In the genomic region with DNA sequence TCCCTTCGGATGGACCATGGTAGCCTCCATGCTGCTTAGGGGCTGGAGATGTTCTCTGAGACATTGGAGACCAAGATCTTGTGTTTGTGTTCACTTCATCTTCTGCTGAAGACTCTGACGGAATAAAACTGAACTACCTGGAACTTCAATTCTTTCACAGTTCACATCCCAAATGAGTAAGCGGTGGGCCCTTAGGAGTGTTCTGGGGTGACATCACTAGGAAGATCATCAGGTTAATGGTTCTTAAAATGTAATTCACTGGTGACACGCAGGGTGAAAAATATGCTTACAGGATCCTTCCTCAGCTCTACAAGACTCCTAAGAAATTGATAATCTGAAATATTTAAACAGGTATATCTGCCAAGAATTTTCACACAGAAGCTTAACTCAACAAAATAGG, we compare ENCODE assay signal across 23 cellular contexts.
DNase-seq lines count a peak whose midpoint lies in the region; ATAC-seq, FAIRE-seq and TF ChIP-seq lines count a peak whose summit lies in the region.
"Had no signal": no experiment of that assay in that cellular context is flagged by ENCODE, and none has a peak within 500 bp of the region (broad histone marks: within the 10 kb centered on the region; RNA-seq: fewer than 3 reads in every experiment).

No MANE protein-coding gene starts in this region.

- no peak overlapping the region for H4K8ac ChIP-seq in IMR-90 (ENCODE audit: low read depth in 2 of 2, low read length in 2 of 2)

- no peak overlapping the region for H2AK9ac ChIP-seq in IMR-90 (replicated peaks; ENCODE audit: low read depth, low read length, poor library complexity)

- no peak for ATAC-seq in IMR-90 (ENCODE audit: low read depth)
- ATAC-seq: CD8-positive, alpha-beta T cell had no signal

- no peak for TF ChIP-seq CTCF in IMR-90 (conservative IDR thresholded peaks at IDR 0.05; ENCODE audit: low read depth, low read length)

- no peak overlapping the region for H3K23ac ChIP-seq in IMR-90 (ENCODE audit: low read depth, low read length)

- H3K14ac ChIP-seq in IMR-90 (replicated peaks; ENCODE audit: low read depth, low read length) = no peak overlapping the region

- in situ Hi-C loops in IMR-90 (cut with MboI; ENCODE audit: low sequenced_read_pairs) = no loop called here

- POLR2A ChIA-PET in IMR-90 (lab: Charles Lee; ENCODE audit: unreplicated experiment) = no interaction called here

- no peak overlapping the region for H3K4me2 ChIP-seq in IMR-90 (ENCODE audit: low read depth, low read length)
- H3K4me2 ChIP-seq: BLaER1 treated with 17β-estradiol and CSF1 and Interleukin-3, amounts not matched to agents 10 nM and 100 nM had no signal

- no peaks in the 10 kb centered on the region for H3K36me3 ChIP-seq in IMR-90 (ENCODE audit: control insufficient read depth, insufficient read depth, low read length)
- H3K36me3 ChIP-seq: BLaER1 treated with 17β-estradiol and CSF1 and Interleukin-3, amounts not matched to agents 10 nM and 100 nM had no signal

- CTCF ChIA-PET in IMR-90 (lab: Yijun Ruan, JAX) = interaction anchor here (2.1 kb wide), 1 partner anchor 9 kb away, joined by 5 read pairs; no protein-coding TSS in a partner anchor

- H3K56ac ChIP-seq in IMR-90 (ENCODE audit: extremely low read depth, insufficient read depth, low read length) = no peak overlapping the region

- no CpG with 5 or more reads among the region's 4 CpGs for WGBS in IMR-90 (ENCODE audit: extremely low coverage in 2 of 2, insufficient read length in 1 of 2), 2 experiments

- no peaks in the 10 kb centered on the region for H4K20me1 ChIP-seq in IMR-90 (ENCODE audit: insufficient read depth, low read length)
- H4K20me1 ChIP-seq: BLaER1 treated with 17β-estradiol and CSF1 and Interleukin-3, amounts not matched to agents 10 nM and 100 nM had no signal

- no peak overlapping the region for H2BK5ac ChIP-seq in IMR-90 (ENCODE audit: low read depth, low read length, poor library complexity, severe bottlenecking)

- DNase-seq in IMR-90 (no peak), RCC 7860 (ENCODE audit: low spot score) (peak; percentile 68), kidney glomerular epithelial cell (lab: John Stamatoyannopoulos, UW) (peak; percentile 10), renal cortical epithelial cell (ENCODE audit: low read depth) (peak; percentile 5), Ammon's horn (ENCODE audit: low spot score) (no peak), NOMO-1 treated with DMSO at 0.1 percent for 48 hours (lab: John Stamatoyannopoulos, UW; ENCODE audit: unreplicated experiment) (no peak), SHP77 (lab: John Stamatoyannopoulos, UW) (no peak)
- DNase-seq in stimulated activated CD4-positive, alpha-beta T cell treated with anti-CD3 and anti-CD28 coated beads, Interleukin-15, amount 100 ng/mL, for 24 hours = no peak
- DNase-seq: 8988T; ACHN; Caco-2; Calu3; CD4-positive, alpha-beta T cell; CD8-positive, alpha-beta T cell; DMS79 treated with DMSO at 0.1 percent for 48 hours; GF-D8 had no signal

- intact Hi-C loops in IMR-90 (cut with micrococcal nuclease) = no loop called here

- no peak overlapping the region for H3K9ac ChIP-seq in IMR-90 (ENCODE audit: low read depth, low read length)
- H3K9ac ChIP-seq: BLaER1 treated with 17β-estradiol and CSF1 and Interleukin-3, amounts not matched to agents 10 nM and 100 nM had no signal

- H3K4me3 ChIP-seq in IMR-90 (ENCODE audit: insufficient read depth, low read depth, low read length) = no peak overlapping the region
- H3K4me3 ChIP-seq: BLaER1 treated with 17β-estradiol and CSF1 and Interleukin-3, amounts not matched to agents 10 nM and 100 nM had no signal

- H2AFZ ChIP-seq in IMR-90 (replicated peaks; ENCODE audit: low read length, poor library complexity) = no peak overlapping the region

- peaks cover 7% of the 10 kb centered on the region for H3K4me1 ChIP-seq in IMR-90 (ENCODE audit: control insufficient read depth, insufficient read depth, low read length)
- H3K4me1 ChIP-seq: BLaER1 treated with 17β-estradiol and CSF1 and Interleukin-3, amounts not matched to agents 10 nM and 100 nM; Caco-2 had no signal

- no peak overlapping the region for H3K18ac ChIP-seq in IMR-90 (ENCODE audit: low read depth, low read length)

- no peak overlapping the region for H4K5ac ChIP-seq in IMR-90 (ENCODE audit: low read depth, low read length)

- dilution Hi-C loops in IMR-90 (cut with HindIII; ENCODE audit: low sequenced_read_pairs, unreplicated experiment) = no loop called here

- no peak overlapping the region for H3K27ac ChIP-seq in IMR-90 (ENCODE audit: insufficient read depth, low read length)
- H3K27ac ChIP-seq: BLaER1 treated with 17β-estradiol and CSF1 and Interleukin-3, amounts not matched to agents 10 nM and 100 nM; C4-2B had no signal

- no peak overlapping the region for H2BK120ac ChIP-seq in IMR-90 (ENCODE audit: low read depth, low read length)

- H4K91ac ChIP-seq in IMR-90 (ENCODE audit: insufficient read depth, low read depth, low read length) = no peak overlapping the region

- no peak overlapping the region for H3K4ac ChIP-seq in IMR-90 (ENCODE audit: low read depth, low read length)

- no peak overlapping the region for H2BK15ac ChIP-seq in IMR-90 (ENCODE audit: low read depth, low read length)

- FAIRE-seq in RCC 7860 (lab: Jason Lieb, UNC) = peak; percentile 84
- FAIRE-seq: A204.1, D721Med, G401.6, GM12891, GM19239 had no signal

- no TSS peak for BruUV-seq in IMR-90 (replicated peaks; lab: Mats Ljungman, UMichigan)

- H2BK20ac ChIP-seq in IMR-90 (ENCODE audit: low read depth, low read length) = no peak overlapping the region

- no peaks in the 10 kb centered on the region for H3K27me3 ChIP-seq in IMR-90 (ENCODE audit: control insufficient read depth, insufficient read depth, low read length)
- H3K27me3 ChIP-seq: BLaER1 treated with 17β-estradiol and CSF1 and Interleukin-3, amounts not matched to agents 10 nM and 100 nM had no signal

- H3K79me1 ChIP-seq in IMR-90 (ENCODE audit: low read depth in 1 of 2, low read length in 2 of 2) = no peaks in the 10 kb centered on the region

- no peak for TF ChIP-seq RAD21 in IMR-90 (IDR thresholded peaks at IDR 0.05; ENCODE audit: low read length)

- H3K9me3 ChIP-seq in IMR-90 (ENCODE audit: control insufficient read depth, insufficient read depth, low read length) = no peaks in the 10 kb centered on the region
- H3K9me3 ChIP-seq: Caco-2 had no signal

- TF ChIP-seq POLR2A in IMR-90 (IDR thresholded peaks at IDR 0.05; ENCODE audit: low read depth, low read length) = no peak

- H2AK5ac ChIP-seq in IMR-90 (ENCODE audit: low read depth, low read length) = peak overlapping the region; percentile 11; the same call in 1 of the 2 replicates

- no peaks in the 10 kb centered on the region; the same call in 1 of the 2 replicates for H3K9me1 ChIP-seq in IMR-90 (ENCODE audit: insufficient read depth, low read length)

TF ChIP-seq in IMR-90, 13 proteins besides CTCF, POLR2A, EP300 and RAD21:
- TF ChIP-seq, protein P1, sequence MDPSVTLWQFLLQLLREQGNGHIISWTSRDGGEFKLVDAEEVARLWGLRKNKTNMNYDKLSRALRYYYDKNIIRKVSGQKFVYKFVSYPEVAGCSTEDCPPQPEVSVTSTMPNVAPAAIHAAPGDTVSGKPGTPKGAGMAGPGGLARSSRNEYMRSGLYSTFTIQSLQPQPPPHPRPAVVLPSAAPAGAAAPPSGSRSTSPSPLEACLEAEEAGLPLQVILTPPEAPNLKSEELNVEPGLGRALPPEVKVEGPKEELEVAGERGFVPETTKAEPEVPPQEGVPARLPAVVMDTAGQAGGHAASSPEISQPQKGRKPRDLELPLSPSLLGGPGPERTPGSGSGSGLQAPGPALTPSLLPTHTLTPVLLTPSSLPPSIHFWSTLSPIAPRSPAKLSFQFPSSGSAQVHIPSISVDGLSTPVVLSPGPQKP (IDR thresholded peaks at IDR 0.05; ENCODE audit: borderline replicate concordance, low read depth, low read length) = no peak
- TF ChIP-seq BHLHE40 (IDR thresholded peaks at IDR 0.05; ENCODE audit: low read depth, low read length) = no peak
- TF ChIP-seq CHD1 (IDR thresholded peaks at IDR 0.05; ENCODE audit: low read depth, low read length) = no peak
- TF ChIP-seq RCOR1 (IDR thresholded peaks at IDR 0.05; ENCODE audit: insufficient replicate concordance, low read length) = no peak
- no peak for TF ChIP-seq FOS (IDR thresholded peaks at IDR 0.05; ENCODE audit: low read depth, low read length)
- no peak for TF ChIP-seq NFE2L2 (IDR thresholded peaks at IDR 0.05; ENCODE audit: low read depth, low read length)
- no peak for TF ChIP-seq SMC3 (IDR thresholded peaks at IDR 0.05; ENCODE audit: low read depth, low read length)
TF ChIP-seq in IMR-90: peak in this region for 0.

Comparison
In these comparisons a context has a peak if more than half of its experiments do, and no peak if none do; other contexts are left out.
1. DNase-seq: peak in RCC 7860 (single experiment), kidney glomerular epithelial cell (single experiment) and renal cortical epithelial cell (single experiment); none in IMR-90 (single experiment), stimulated activated CD4-positive, alpha-beta T cell treated with anti-CD3 and anti-CD28 coated beads, Interleukin-15, amount 100 ng/mL, for 24 hours (single experiment), Ammon's horn (single experiment), NOMO-1 treated with DMSO at 0.1 percent for 48 hours (single experiment) and SHP77 (0 of 2).